ENCODE assay signal across 11 cellular contexts in genomic region chr20:50278684-50279531, GRCh38.
DNase-seq lines count a peak whose midpoint lies in the region; ATAC-seq and TF ChIP-seq lines count a peak whose summit lies in the region.
"Had no signal": no experiment of that assay in that cellular context is flagged by ENCODE, and none has a peak within 500 bp of the region (broad histone marks: within the 10 kb centered on the region; RNA-seq: fewer than 3 reads in every experiment).

No MANE protein-coding gene starts in this region.

- H3K4me1 ChIP-seq in duodenal mucosa (ENCODE audit: control insufficient read depth in 1 of 2, insufficient read depth in 2 of 2, low read length in 2 of 2) = peaks cover 24 to 35% of the 10 kb centered on the region in 2 donors
- H3K4me1 ChIP-seq in right lobe of liver = peaks cover 0 to 24% (median 12%) of the 10 kb centered on the region in 4 donors
- peaks cover 0 to 73% (median 37%) of the 10 kb centered on the region in 4 donors for H3K4me1 ChIP-seq in tibial nerve

- H3K9me3 ChIP-seq in duodenal mucosa (ENCODE audit: control insufficient read depth in 1 of 2, low read length in 2 of 2) = no peaks in the 10 kb centered on the region
- no peaks in the 10 kb centered on the region for H3K9me3 ChIP-seq in right lobe of liver
- H3K9me3 ChIP-seq in tibial nerve = no peaks in the 10 kb centered on the region

- peak; percentile 36; the same call in 1 of the 2 replicates for TF ChIP-seq RAD21 in Ishikawa (IDR thresholded peaks at IDR 0.05; ENCODE audit: low read depth)

- DNase-seq in right lobe of liver = peak; percentile 85 to 88 (median 86)
- peak; percentile 73 for DNase-seq in tibial nerve (ENCODE audit: low spot score in 2 of 2)
- no peak for DNase-seq in AML-193 (lab: John Stamatoyannopoulos, UW)
- no peak for DNase-seq in UCSD-AML1 (lab: John Stamatoyannopoulos, UW; ENCODE audit: unreplicated experiment)
- no peak for DNase-seq in NOMO-1 (lab: John Stamatoyannopoulos, UW; ENCODE audit: unreplicated experiment in 2 of 2)
- DNase-seq in stimulated activated CD4-positive, alpha-beta T cell treated with anti-CD3 and anti-CD28 coated beads, Interleukin-15, amount 100 ng/mL, for 24 hours = no peak
- DNase-seq: activated CD4-positive, alpha-beta T cell treated with anti-CD3 and anti-CD28 coated beads for 1 hour; immature natural killer cell; NCI-H748 treated with DMSO at 0.1 percent for 48 hours had no signal

- TF ChIP-seq EP300 in Ishikawa (IDR thresholded peaks at IDR 0.05; ENCODE audit: borderline replicate concordance) (no peak), tibial nerve (IDR thresholded peaks at IDR 0.05) (peak; percentile 37 to 86)

- H3K4me3 ChIP-seq in duodenal mucosa (ENCODE audit: low read depth in 1 of 2, low read length in 2 of 2) = no peak overlapping the region
- no peak overlapping the region for H3K4me3 ChIP-seq in right lobe of liver
- no peak overlapping the region for H3K4me3 ChIP-seq in tibial nerve

- TF ChIP-seq POLR2A in right lobe of liver (IDR thresholded peaks at IDR 0.05) = no peak
- TF ChIP-seq POLR2A in tibial nerve (IDR thresholded peaks at IDR 0.05) = no peak

- peak; percentile 38 to 54 (median 52) for TF ChIP-seq CTCF in right lobe of liver (IDR thresholded peaks at IDR 0.05)
- peak in 3 of 5 experiments; percentile 25 to 67 (median 56) for TF ChIP-seq CTCF in tibial nerve (IDR thresholded peaks at IDR 0.05)

- no peaks in the 10 kb centered on the region for H3K27me3 ChIP-seq in duodenal mucosa (ENCODE audit: control insufficient read depth in 1 of 2, insufficient read depth in 2 of 2, low read length in 2 of 2)
- no peaks in the 10 kb centered on the region for H3K27me3 ChIP-seq in right lobe of liver
- no peaks in the 10 kb centered on the region for H3K27me3 ChIP-seq in tibial nerve

- 60% methylated on average over 7 of the region's 17 CpGs for WGBS in right lobe of liver (ENCODE audit: insufficient coverage, low coverage, low lambda C conversion rate, missing lambda C conversion rate)
- 66 to 70% methylated on average over 11 to 17 of the region's 17 CpGs for WGBS in tibial nerve, 2 donors

- intact Hi-C loops in right lobe of liver (cut with DNase I) = no loop called here

- H3K27ac ChIP-seq in duodenal mucosa (ENCODE audit: low read depth, low read length) (peak overlapping the region; percentile 5), right lobe of liver (peak overlapping the region; percentile 44 to 63 (median 59)), tibial nerve (peak overlapping the region; percentile 51 to 80 (median 68))

- no peak overlapping the region for H3K9ac ChIP-seq in duodenal mucosa (ENCODE audit: low read depth in 1 of 2, low read length in 2 of 2)

- peak; percentile 66 to 79 (median 71) for ATAC-seq in right lobe of liver

- no peaks in the 10 kb centered on the region for H3K36me3 ChIP-seq in duodenal mucosa (ENCODE audit: control insufficient read depth in 1 of 2, insufficient read depth in 2 of 2, low read length in 2 of 2)
- no peaks in the 10 kb centered on the region for H3K36me3 ChIP-seq in right lobe of liver
- H3K36me3 ChIP-seq in tibial nerve = no peaks in the 10 kb centered on the region

TF ChIP-seq in Ishikawa, 13 proteins besides CTCF, POLR2A, EP300 and RAD21:
- 0 out of 2 replicates have a peak, but pooled peaks have one; percentile 38 for TF ChIP-seq TCF12 (IDR thresholded peaks at IDR 0.05; ENCODE audit: low read depth)
- TF ChIP-seq REST (IDR thresholded peaks at IDR 0.05; ENCODE audit: low read depth) = no peak
- TF ChIP-seq TEAD4 (IDR thresholded peaks at IDR 0.05) = peak; percentile 31; the same call in 1 of the 2 replicates

Comparison
In these comparisons a context has a peak if more than half of its experiments do, and no peak if none do; other contexts are left out.
1. H3K27ac ChIP-seq: peak in every context shown above with its lines; median percentile 68 in tibial nerve; 59 in right lobe of liver; 5 in duodenal mucosa.
2. DNase-seq: peak in right lobe of liver (3 of 3) and tibial nerve (2 of 2); none in AML-193 (0 of 2), UCSD-AML1 (single experiment), NOMO-1 (0 of 2) and stimulated activated CD4-positive, alpha-beta T cell treated with anti-CD3 and anti-CD28 coated beads, Interleukin-15, amount 100 ng/mL, for 24 hours (single experiment).